Comparison of ENCODE assay signal across 16 cellular contexts in genomic region chr1:22457836-22458235, GRCh38. TPM values are rescaled to one million over a fixed set of nuclear protein-coding genes. Genes with fewer than 3 reads are reported as not detected.
DNase-seq lines count a peak whose midpoint lies in the region; ATAC-seq, FAIRE-seq and TF ChIP-seq lines count a peak whose summit lies in the region.
"Had no signal": no experiment of that assay in that cellular context is flagged by ENCODE, and none has a peak within 500 bp of the region (broad histone marks: within the 10 kb centered on the region; RNA-seq: fewer than 3 reads in every experiment).

No MANE protein-coding gene starts in this region.

- H4K20me1 ChIP-seq in keratinocyte (ENCODE audit: control insufficient read depth, extremely low read depth, insufficient read depth, low read length): no peaks in the 10 kb centered on the region

- H3K9me1 ChIP-seq in keratinocyte (ENCODE audit: control insufficient read depth, extremely low read depth, insufficient read depth, low read length): no peaks in the 10 kb centered on the region

- no peaks in the 10 kb centered on the region for H3K27me3 Mint-ChIP-seq in brain
- H3K27me3 Mint-ChIP-seq: CD4-positive, alpha-beta memory T cell had no signal

- DNase-seq in left ventricle myocardium superior: no peak
- no peak for DNase-seq in cardiac septum (ENCODE audit: low spot score)
- DNase-seq in keratinocyte (ENCODE audit: low read depth, low spot score): no peak
- DNase-seq in stimulated activated effector memory CD8-positive, alpha-beta T cell treated with anti-CD3 and anti-CD28 coated beads, Interleukin-12 subunit alpha, Interleukin-12 subunit beta, amount 100 ng/mL, for 72 hours (ENCODE audit: low spot score in 2 of 2): no peak
- no peak for DNase-seq in stomach
- DNase-seq: BE2C; CD4-positive, alpha-beta memory T cell; DMS79; H7 had no signal

- no peak for TF ChIP-seq EP300 in stomach (IDR thresholded peaks at IDR 0.05)

- H3K4me2 ChIP-seq in keratinocyte (ENCODE audit: control insufficient read depth, extremely low read depth, insufficient read depth, low read depth, low read length): no peak overlapping the region
- H3K4me2 ChIP-seq: A549, GM23338 had no signal

- no peak for TF ChIP-seq CTCF in brain (conservative IDR thresholded peaks at IDR 0.05)
- no peak for TF ChIP-seq CTCF in keratinocyte (optimal IDR thresholded peaks at IDR 0.05 in 1 of 3, IDR thresholded peaks at IDR 0.05 in 1 of 3, conservative IDR thresholded peaks at IDR 0.05 in 1 of 3; ENCODE audit: extremely low read depth in 1 of 3, insufficient read depth in 2 of 3, low read length in 3 of 3)
- no peak for TF ChIP-seq CTCF in stomach (IDR thresholded peaks at IDR 0.05)

- intact Hi-C loops in left ventricle myocardium superior (cut with micrococcal nuclease) (no loop called here), cardiac septum (cut with DNase I) (loop anchor here (5.0 kb wide), 1 partner anchor 39 kb away; no protein-coding TSS in a partner anchor), stomach (cut with DNase I; ENCODE audit: low total_unique reads) (no loop called here)

- peaks cover 31% of the 10 kb centered on the region for H3K79me2 ChIP-seq in keratinocyte (ENCODE audit: control insufficient read depth, insufficient read depth, low read length)

- ATAC-seq in left ventricle myocardium superior (peak; percentile 49), HG03460 (IDR thresholded peaks at IDR 0.05; ENCODE audit: unreplicated experiment) (no peak)
- ATAC-seq in stimulated activated effector memory CD8-positive, alpha-beta T cell treated with anti-CD3 and anti-CD28 coated beads, Interleukin-12 subunit alpha, Interleukin-12 subunit beta, amount 100 ng/mL, for 72 hours: no peak
- ATAC-seq: A549, GM23338 had no signal

- H3K4me3 ChIP-seq in keratinocyte (ENCODE audit: control insufficient read depth in 2 of 3, extremely low read depth in 1 of 3, insufficient read depth in 2 of 3, low read depth in 1 of 3, low read length in 3 of 3) (no peak overlapping the region), stomach (no peak overlapping the region)
- H3K4me3 ChIP-seq: A549, GM23338 had no signal

- H3K27ac ChIP-seq in keratinocyte (ENCODE audit: control insufficient read depth, insufficient read depth, low read length) (no peak overlapping the region), stomach (peak overlapping the region in 1 of 5 donors; percentile 8)
- H3K27ac ChIP-seq: A549, C4-2B had no signal

- no peak for TF ChIP-seq POLR2A in stomach (IDR thresholded peaks at IDR 0.05)

- dilution Hi-C loops in keratinocyte (cut with MboI; ENCODE audit: extremely low pct_ligation_motif_present, low sequenced_read_pairs): no loop called here

- no peak overlapping the region for H3K9ac ChIP-seq in keratinocyte (ENCODE audit: control insufficient read depth, extremely low read depth, insufficient read depth, low read length)

- H3K9me3 ChIP-seq in keratinocyte (ENCODE audit: control insufficient read depth, low read depth, low read length) (no peaks in the 10 kb centered on the region), stomach (no peaks in the 10 kb centered on the region)
- H3K9me3 ChIP-seq: A549, BE2C had no signal

- peaks cover 53% of the 10 kb centered on the region for H3K4me1 Mint-ChIP-seq in brain
- H3K4me1 Mint-ChIP-seq in stimulated activated effector memory CD8-positive, alpha-beta T cell treated with anti-CD3 and anti-CD28 coated beads, Interleukin-12 subunit alpha, Interleukin-12 subunit beta, amount 100 ng/mL, for 72 hours: peaks cover 55% of the 10 kb centered on the region

- no peaks in the 10 kb centered on the region for H3K36me3 Mint-ChIP-seq in brain
- H3K36me3 Mint-ChIP-seq in stimulated activated effector memory CD8-positive, alpha-beta T cell treated with anti-CD3 and anti-CD28 coated beads, Interleukin-12 subunit alpha, Interleukin-12 subunit beta, amount 100 ng/mL, for 72 hours: peaks cover under 1% of the 10 kb centered on the region

- H3K36me3 ChIP-seq in keratinocyte (ENCODE audit: control insufficient read depth in 2 of 2, extremely low read depth in 1 of 2, insufficient read depth in 2 of 2, low read length in 2 of 2) (no peaks in the 10 kb centered on the region), stomach (no peaks in the 10 kb centered on the region)
- H3K36me3 ChIP-seq: BE2C had no signal

- H3K27me3 ChIP-seq in keratinocyte (ENCODE audit: control insufficient read depth, extremely low read depth, insufficient read depth, low read length) (no peaks in the 10 kb centered on the region), stomach (no peaks in the 10 kb centered on the region)
- H3K27me3 ChIP-seq: BE2C had no signal

- FAIRE-seq in keratinocyte (lab: Jason Lieb, UNC): peak; percentile 32
- FAIRE-seq: A549, G401.6, GM12892 had no signal

- H3K4me1 ChIP-seq in keratinocyte (ENCODE audit: control insufficient read depth, extremely low read depth, insufficient read depth, low read length) (peaks cover 3% of the 10 kb centered on the region), stomach (peaks cover 13 to 69% (median 36%) of the 10 kb centered on the region in 4 donors)

- no peaks in the 10 kb centered on the region for H3K9me3 Mint-ChIP-seq in brain
- H3K9me3 Mint-ChIP-seq in stimulated activated effector memory CD8-positive, alpha-beta T cell treated with anti-CD3 and anti-CD28 coated beads, Interleukin-12 subunit alpha, Interleukin-12 subunit beta, amount 100 ng/mL, for 72 hours: no peaks in the 10 kb centered on the region
- H3K9me3 Mint-ChIP-seq: CD4-positive, alpha-beta memory T cell; GM23338 had no signal

- H3K4me3 Mint-ChIP-seq in brain: no peak overlapping the region
- H3K4me3 Mint-ChIP-seq in stimulated activated effector memory CD8-positive, alpha-beta T cell treated with anti-CD3 and anti-CD28 coated beads, Interleukin-12 subunit alpha, Interleukin-12 subunit beta, amount 100 ng/mL, for 72 hours: no peak overlapping the region
- H3K4me3 Mint-ChIP-seq: GM23338 had no signal

- no peak overlapping the region for H2AFZ ChIP-seq in keratinocyte (ENCODE audit: control insufficient read depth, low read length)
- H2AFZ ChIP-seq: GM23338 had no signal

- H3K27ac Mint-ChIP-seq in brain: peak overlapping the region in 3 of 5 experiments; percentile 1 to 36 (median 15)
- H3K27ac Mint-ChIP-seq in stimulated activated effector memory CD8-positive, alpha-beta T cell treated with anti-CD3 and anti-CD28 coated beads, Interleukin-12 subunit alpha, Interleukin-12 subunit beta, amount 100 ng/mL, for 72 hours: peak overlapping the region; percentile 2
- H3K27ac Mint-ChIP-seq: GM23338 had no signal

RNA-seq across cellular contexts. Expression of gene ZBTB40, which starts 6.2 kb away (rescaled TPM):
- total RNA-seq in left ventricle myocardium superior (18.4 TPM), cardiac septum (12.9 TPM), stomach (10 to 100 TPM; 11.0 to 39.3 (median 17.2) TPM)
- polyA plus RNA-seq in brain (ENCODE audit: insufficient read depth, low read depth, low replicate concordance) (13.5 TPM), keratinocyte (4.8 to 5.0 TPM (median 4.9 TPM) in 3 replicates), stomach (1 to 10 TPM; 2.1 to 4.2 (median 2.6) TPM)
- polyA plus RNA-seq in keratinocyte (2011; ENCODE audit: low read depth): 2.5 TPM
- 2.4 and 2.9 TPM in 2 replicates for polyA plus RNA-seq in keratinocyte (2011; cell fraction: cytosol; rRNA removed)
- 26.8 and 27.3 TPM in 2 replicates for polyA plus RNA-seq in keratinocyte (2011; cell fraction: nucleus; rRNA removed)
- polyA plus RNA-seq in keratinocyte (2012; ENCODE audit: low replicate concordance): 3.5 and 6.0 TPM in 2 replicates
- polyA minus RNA-seq in keratinocyte: 13.0 to 13.6 TPM (median 13.3 TPM) in 3 replicates
- 4.2 TPM for polyA minus RNA-seq in keratinocyte (2011; cell fraction: cytosol; rRNA and poly(A)+ RNA removed)
- polyA minus RNA-seq in keratinocyte (2011; cell fraction: nucleus; rRNA and poly(A)+ RNA removed): 11.3 and 18.0 TPM in 2 replicates
